Comparison of ENCODE assay signal across 16 cellular contexts in the genomic region with DNA sequence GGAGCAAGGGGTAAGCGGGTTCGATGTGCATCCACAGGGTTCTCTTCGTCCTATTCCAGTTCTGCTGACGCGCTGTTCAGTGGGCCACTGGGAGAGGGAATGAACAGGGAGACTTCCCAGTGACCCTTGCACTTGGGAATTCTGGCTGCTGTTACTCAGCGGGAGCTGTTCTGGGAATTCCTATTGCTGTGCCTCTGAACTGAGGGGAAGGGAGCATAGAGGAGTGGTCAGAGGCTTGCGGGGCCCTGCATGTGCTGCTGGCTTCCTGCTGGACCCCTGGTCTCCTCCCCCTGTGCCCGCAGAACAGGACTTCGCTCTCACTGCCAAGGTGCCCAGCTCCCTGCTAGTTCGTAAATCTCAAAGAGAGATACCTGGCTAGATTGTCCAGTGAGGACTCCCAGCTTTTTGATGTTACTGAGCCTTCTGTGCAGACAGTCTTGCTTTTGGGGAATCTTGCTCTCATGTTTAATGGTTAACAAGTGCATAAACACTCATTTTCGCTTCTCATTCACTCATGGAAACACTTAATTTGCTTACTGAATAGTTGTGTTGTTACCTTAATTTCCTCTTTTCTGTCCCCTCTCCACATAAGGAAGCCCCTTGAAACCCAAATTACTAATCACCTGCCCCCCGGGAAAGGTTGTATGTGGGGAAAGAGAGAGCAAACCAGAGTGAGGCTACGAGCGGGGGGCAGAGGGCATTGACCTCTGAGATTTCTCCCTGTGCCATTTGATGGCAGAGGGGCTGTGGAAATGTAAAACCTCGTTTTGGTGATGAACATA. TPM values are rescaled to one million over a fixed set of nuclear protein-coding genes. Genes with fewer than 3 reads are reported as not detected.
DNase-seq lines count a peak whose midpoint lies in the region; ATAC-seq, FAIRE-seq and TF ChIP-seq lines count a peak whose summit lies in the region.
"Had no signal": no experiment of that assay in that cellular context is flagged by ENCODE, and none has a peak within 500 bp of the region (broad histone marks: within the 10 kb centered on the region; RNA-seq: fewer than 3 reads in every experiment).

No MANE protein-coding gene starts in this region.

- peaks cover 0 to 2% of the 10 kb centered on the region in 2 experiments; a peak in 2 of 5 replicates for H3K9me3 Mint-ChIP-seq in H9
- H3K9me3 Mint-ChIP-seq in nephron progenitor cell, result no peaks in the 10 kb centered on the region

- H4K8ac ChIP-seq in H9 (replicated peaks; ENCODE audit: insufficient read length, low read depth, low read length), result no peak overlapping the region

- H2BK12ac ChIP-seq in H9 (ENCODE audit: insufficient read length, low read depth, low read length), result no peak overlapping the region

- no peak overlapping the region for H3K14ac ChIP-seq in H9 (ENCODE audit: insufficient read depth, low read length)

- TF ChIP-seq CTCF in H9 (conservative IDR thresholded peaks at IDR 0.05) (no peak), GM12878 (IDR thresholded peaks at IDR 0.05 in 2 of 3, conservative IDR thresholded peaks at IDR 0.05 in 1 of 3; ENCODE audit: control insufficient read depth in 2 of 3, extremely low read depth in 1 of 3, insufficient read depth in 1 of 3, low read depth in 3 of 3, low read length in 3 of 3) (no peak), nephron progenitor cell (IDR thresholded peaks at IDR 0.05) (no peak), tibial artery (IDR thresholded peaks at IDR 0.05) (no peak)

- H3K36me3 Mint-ChIP-seq in H9 (ENCODE audit: insufficient read depth in 1 of 3, low read depth in 3 of 3) (peaks cover 0 to 3% (median 0%) of the 10 kb centered on the region in 3 experiments; a peak in 2 of 7 replicates), nephron progenitor cell (ENCODE audit: low read depth) (no peaks in the 10 kb centered on the region)

- H3K36me3 ChIP-seq in GM12878 (ENCODE audit: control insufficient read depth in 2 of 2, insufficient read depth in 2 of 2, low read length in 1 of 2) (no peaks in the 10 kb centered on the region; a peak in 1 of 4 replicates), tibial artery (no peaks in the 10 kb centered on the region)
- H3K36me3 ChIP-seq: neutrophil had no signal

- H2BK120ac ChIP-seq in H9 (ENCODE audit: low read depth, low read length, poor library complexity, severe bottlenecking), result no peak overlapping the region

- no peak for FAIRE-seq in GM12878 (lab: Jason Lieb, UNC)
- FAIRE-seq: D721Med had no signal

- no TSS peak for BruUV-seq in GM12878 (replicated peaks; lab: Mats Ljungman, UMichigan)

- WGBS in H9 (ENCODE audit: extremely low coverage, insufficient read length, low lambda C conversion rate), result no CpG with 5 or more reads among the region's 15 CpGs
- 55% methylated on average over 15 of the region's 15 CpGs for WGBS in GM12878 (ENCODE audit: insufficient coverage, insufficient replicate concordance, low lambda C conversion rate, missing lambda C conversion rate)

- no peaks in the 10 kb centered on the region for H3K9me3 ChIP-seq in H9 (ENCODE audit: control insufficient read depth, low read depth, low read length)
- no peaks in the 10 kb centered on the region for H3K9me3 ChIP-seq in GM12878 (replicated peaks; ENCODE audit: control insufficient read depth, insufficient read depth, low read length)
- H3K9me3 ChIP-seq in tibial artery, result no peaks in the 10 kb centered on the region
- H3K9me3 ChIP-seq: neutrophil, testis had no signal

- intact Hi-C loops in GM12878 (cut with micrococcal nuclease; ENCODE audit: unreplicated experiment) (loop anchor here (5.0 kb wide), 2 partner anchors 108 to 518 kb away; no protein-coding TSS in a partner anchor), tibial artery (cut with DNase I; ENCODE audit: low total_unique reads) (no loop called here)

- CTCF ChIA-PET in GM12878 (lab: Yijun Ruan, JAX), result interaction anchor here (0.6 to 4.2 kb wide), 10 partner anchors 7 to 121 kb away, joined by 3 to 21 read pairs (median 4); no protein-coding TSS in a partner anchor

- H3K27me3 Mint-ChIP-seq in H9 (ENCODE audit: low read depth) (peaks cover 9% of the 10 kb centered on the region), nephron progenitor cell (ENCODE audit: low read depth, poor library complexity) (no peaks in the 10 kb centered on the region)

- no peaks in the 10 kb centered on the region for H4K20me1 ChIP-seq in H9 (ENCODE audit: control insufficient read depth, insufficient read depth, insufficient read length)
- no peaks in the 10 kb centered on the region for H4K20me1 ChIP-seq in GM12878 (ENCODE audit: control insufficient read depth, insufficient read depth)

- H2BK20ac ChIP-seq in H9 (ENCODE audit: low read depth, low read length, poor library complexity, severe bottlenecking), result no peak overlapping the region

- H3K4me2 ChIP-seq in H9 (ENCODE audit: insufficient read depth, insufficient read length, low read length) (no peak overlapping the region), GM12878 (ENCODE audit: control insufficient read depth, insufficient read depth) (peak overlapping the region; percentile 78)

- peaks cover 13% of the 10 kb centered on the region for H3K79me1 ChIP-seq in H9 (ENCODE audit: insufficient read depth, low read depth, low read length, poor library complexity, severe bottlenecking)

- peak; percentile 4 for ATAC-seq in GM12878
- ATAC-seq in HG03469 (IDR thresholded peaks at IDR 0.05; ENCODE audit: unreplicated experiment), result no peak
- no peak for ATAC-seq in GM19351 (IDR thresholded peaks at IDR 0.05; ENCODE audit: unreplicated experiment)

- no peak overlapping the region for H2AK5ac ChIP-seq in H9 (ENCODE audit: insufficient read length, low read length)

- in situ Hi-C loops in GM12878 (cut with MboI), result no loop called here

- H2AFZ ChIP-seq in H9 (ENCODE audit: low read length), result no peak overlapping the region
- H2AFZ ChIP-seq in GM12878 (ENCODE audit: control insufficient read depth, low read depth, low read length), result no peak overlapping the region

- peak; percentile 41 for DNase-seq in H9
- no peak for DNase-seq in GM12878 (ENCODE audit: low read depth, low spot score)
- DNase-seq in nephron progenitor cell, result no peak
- DNase-seq in NCI-H1417 (lab: John Stamatoyannopoulos, UW), result no peak
- DNase-seq in tibial artery, result no peak
- DNase-seq: activated CD4-positive, alpha-beta T cell treated with anti-CD3 and anti-CD28 coated beads for 4 hours; activated naive CD4-positive, alpha-beta T cell; NCI-H1930; SHP77 treated with DMSO at 0.1 percent for 48 hours; stimulated activated CD4-positive, alpha-beta T cell treated with anti-CD3 and anti-CD28 coated beads, Interleukin-4, amount 100 ng/mL, for 24 hours; testis had no signal

- TF ChIP-seq POLR2A in GM12878 (IDR thresholded peaks at IDR 0.05; ENCODE audit: low read depth, low read length), result no peak

- peaks cover 11% of the 10 kb centered on the region for H3K23me2 ChIP-seq in H9 (ENCODE audit: insufficient read length, low read depth, low read length, poor library complexity, severe bottlenecking)

- H3K18ac ChIP-seq in H9 (ENCODE audit: insufficient read length, low read depth, low read length), result no peak overlapping the region

- H3K4me3 ChIP-seq in GM08714 (ENCODE audit: low read length) (peak overlapping the region; percentile 61; the same call in 1 of the 2 replicates), GM12878 (peak overlapping the region; percentile 52), tibial artery (no peak overlapping the region)
- H3K4me3 ChIP-seq: testis had no signal

- no peak overlapping the region for H4K5ac ChIP-seq in H9 (ENCODE audit: insufficient read length, low read depth, low read length)

- no peak overlapping the region for H2BK15ac ChIP-seq in H9 (ENCODE audit: low read depth, low read length)

- no peak overlapping the region for H3T11ph ChIP-seq in H9 (ENCODE audit: low read length)

- H3K4me1 ChIP-seq in H9 (ENCODE audit: insufficient read depth, low read length) (peaks cover 24% of the 10 kb centered on the region), GM12878 (ENCODE audit: control insufficient read depth, insufficient read depth, low read length) (peaks cover 57% of the 10 kb centered on the region), tibial artery (peaks cover 0 to 76% (median 54%) of the 10 kb centered on the region in 4 donors)

- no peak overlapping the region for H3K4ac ChIP-seq in H9 (ENCODE audit: low read depth, low read length)

- H3K27me3 ChIP-seq in H9 (ENCODE audit: insufficient read depth, low read length), result no peaks in the 10 kb centered on the region
- H3K27me3 ChIP-seq in GM12878 (replicated peaks in 1 of 2; ENCODE audit: control insufficient read depth in 2 of 2, insufficient read depth in 2 of 2, low read length in 1 of 2), result no peaks in the 10 kb centered on the region
- no peaks in the 10 kb centered on the region for H3K27me3 ChIP-seq in tibial artery
- H3K27me3 ChIP-seq: testis had no signal

- POLR2A ChIA-PET in GM12878 (lab: Charles Lee), result interaction anchor here (1.0 to 22.7 kb wide), 9 partner anchors 7 to 131 kb away, joined by 4 to 347 read pairs (median 8); no protein-coding TSS in a partner anchor

- no peak overlapping the region for H4K91ac ChIP-seq in H9 (ENCODE audit: insufficient read length, low read depth, low read length)

- no peak overlapping the region for H3K56ac ChIP-seq in H9 (ENCODE audit: insufficient read length, low read depth, low read length)

- RAD21 ChIA-PET in GM12878 (lab: Charles Lee; ENCODE audit: unreplicated experiment), result interaction anchor here (1.1 to 17.7 kb wide), 7 partner anchors 7 to 113 kb away, joined by 3 to 373 read pairs (median 26); no protein-coding TSS in a partner anchor

- H3K79me2 ChIP-seq in H9 (ENCODE audit: insufficient read depth, low read length), result peaks cover 58% of the 10 kb centered on the region
- H3K79me2 ChIP-seq in GM12878 (ENCODE audit: control insufficient read depth, insufficient read depth, low read length), result peaks cover 98% of the 10 kb centered on the region

- no peak overlapping the region for H3K9ac ChIP-seq in H9 (ENCODE audit: extremely low read depth, insufficient read length, low read length)
- H3K9ac ChIP-seq in GM12878 (ENCODE audit: control insufficient read depth, insufficient read depth, low read length), result no peak overlapping the region; the same call in 1 of the 2 replicates

- H3K27ac ChIP-seq in H9 (ENCODE audit: insufficient read length, low read depth, low read length) (no peak overlapping the region), GM12878 (ENCODE audit: control insufficient read depth, insufficient read depth) (peak overlapping the region; percentile 66), tibial artery (no peak overlapping the region)
- H3K27ac ChIP-seq: neutrophil, testis had no signal

- H3K27ac Mint-ChIP-seq in H9 (peak overlapping the region in 2 of 3 experiments; percentile 36 to 74; a peak in 4 of 7 replicates), nephron progenitor cell (peak overlapping the region; percentile 61)

- TF ChIP-seq EP300 in GM12878 (IDR thresholded peaks at IDR 0.05; ENCODE audit: borderline replicate concordance in 1 of 2, control insufficient read depth in 1 of 2, low read depth in 2 of 2, low read length in 2 of 2), result peak in 1 of 2 experiments; percentile 28; a peak in 1 of 4 replicates

- H3K4me3 Mint-ChIP-seq in H9, result peak overlapping the region in 1 of 2 experiments; percentile 6; a peak in 1 of 5 replicates
- peak overlapping the region; percentile 63 for H3K4me3 Mint-ChIP-seq in nephron progenitor cell

- H3K23ac ChIP-seq in H9 (ENCODE audit: insufficient read length, low read depth, low read length), result no peak overlapping the region

- no peak for TF ChIP-seq RAD21 in GM12878 (IDR thresholded peaks at IDR 0.05; ENCODE audit: insufficient read depth, low read depth, low read length)

- no peak overlapping the region for H2BK5ac ChIP-seq in H9 (ENCODE audit: insufficient read length, low read length)

- SMC1A ChIA-PET in GM12878 (lab: Charles Lee; ENCODE audit: uncharacterized antibody, unreplicated experiment), result interaction anchor here (1.1 to 18.3 kb wide), 10 partner anchors 9 to 121 kb away, joined by 3 to 430 read pairs (median 22); no protein-coding TSS in a partner anchor

- H3K4me1 Mint-ChIP-seq in H9 (peaks cover 71 to 73% of the 10 kb centered on the region in 2 experiments), nephron progenitor cell (no peaks in the 10 kb centered on the region)

RNA-seq across cellular contexts. Expression of gene TRIO, which starts 5.9 kb away (rescaled TPM):
- total RNA-seq in H9 (2021) (82.9 and 87.8 TPM in 2 replicates), GM12878 (2014; rRNA removed) (49.0 and 50.6 TPM in 2 replicates), GM12878 (2014; rRNA removed; fragmentation: Illumina TruSeq; extraction: Trizol) (48.9 and 56.3 TPM in 2 replicates), GM12878 (2021) (87.3 and 96.4 TPM in 2 replicates)
- total RNA-seq in GM12878 (2013; cell fraction: nucleolus; rRNA removed), result 1,689 and 1,819 TPM in 2 replicates
- 62.6 TPM for polyA plus RNA-seq in GM12878 (2011; ENCODE audit: low read depth)
- polyA plus RNA-seq in GM12878 (2011; rRNA removed) (67.6 and 71.9 TPM in 2 replicates), GM12878 (2014; fragmentation: Illumina TruSeq; extraction: Trizol) (41.3 and 57.2 TPM in 2 replicates), GM12878 (2014; fragmentation: Nextera tagmentation; extraction: Ambion mirVana) (1 to 10 TPM; 5.1 to 5.8 TPM), GM12878 (2014; rRNA removed) (40.2 and 49.4 TPM in 2 replicates), GM12878 (2016; fragmentation: Nextera tagmentation; extraction: Ambion mirVana) (10 to 100 TPM in 1 of 2 experiments, 1 to 10 TPM in 1; 10.0 to 11.2 TPM)
- polyA plus RNA-seq in GM12878 (2011; cell fraction: cytosol; rRNA removed), result 46.8 and 51.7 TPM in 2 replicates
- polyA plus RNA-seq in GM12878 (2011; cell fraction: nucleus; rRNA removed), result 366 and 390 TPM in 2 replicates
- polyA plus RNA-seq in GM12878 (2012), result 54.9 and 67.5 TPM in 2 replicates
- 414 and 436 TPM in 2 replicates for polyA minus RNA-seq in GM12878 (2011; rRNA and poly(A)+ RNA removed)
- 45.6 and 49.8 TPM in 2 replicates for polyA minus RNA-seq in GM12878 (2011; cell fraction: cytosol; rRNA and poly(A)+ RNA removed)
- 344 and 514 TPM in 2 replicates for polyA minus RNA-seq in GM12878 (2011; cell fraction: nucleus; rRNA and poly(A)+ RNA removed)

Comparison
In these comparisons a context has a peak if more than half of its experiments do, and no peak if none do; other contexts are left out.
1. H3K4me3 ChIP-seq: peak in GM08714 (single experiment) and GM12878 (single experiment); none in tibial artery (0 of 2).